8 cellular contexts compared by ENCODE assay signal in the genomic region with DNA sequence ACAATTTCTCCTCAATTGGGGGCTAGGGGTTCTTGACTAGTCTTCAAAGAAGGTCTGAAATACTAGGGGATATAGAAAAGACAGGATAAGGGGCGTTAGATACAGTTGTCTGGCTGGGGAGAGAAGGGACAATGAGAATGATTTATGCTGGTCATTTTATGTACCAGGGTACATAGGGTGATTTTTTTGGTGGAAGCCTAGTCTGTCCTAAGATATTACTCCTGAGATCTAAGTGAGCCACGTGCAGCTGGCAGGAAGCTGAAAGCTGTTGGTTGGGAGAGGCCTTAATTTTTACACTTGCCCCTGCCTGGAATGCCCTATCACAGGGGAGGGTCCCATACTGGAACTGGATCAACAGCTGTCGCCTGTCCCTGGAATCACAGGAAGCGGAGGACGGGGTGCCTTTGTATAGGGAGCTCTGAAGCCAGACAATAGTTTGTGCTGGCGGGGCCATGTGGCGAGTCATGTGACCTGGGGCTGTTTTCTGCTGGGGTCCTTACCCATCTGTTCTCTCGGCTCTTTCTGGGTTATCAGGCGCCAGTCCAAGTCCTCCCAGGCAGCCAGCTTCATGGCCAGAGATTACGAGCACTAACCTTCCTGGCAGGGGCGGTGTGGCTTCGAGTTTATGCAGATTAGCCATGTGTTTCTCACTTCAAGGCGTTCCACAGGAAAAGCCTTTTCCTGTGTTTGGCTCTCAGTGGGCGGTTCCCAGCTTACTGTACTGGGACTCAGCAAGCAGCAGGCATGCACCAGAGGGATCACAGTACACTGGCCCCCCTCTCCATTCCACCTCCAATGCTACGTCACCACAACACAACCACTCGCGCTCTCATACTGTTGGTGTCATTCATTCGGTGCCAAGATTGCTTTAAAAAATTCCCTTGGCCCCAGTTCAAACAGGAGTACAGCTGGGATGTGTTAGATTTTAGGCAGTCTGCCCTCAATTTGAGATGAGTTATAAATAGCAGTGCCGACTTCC. TPM values are rescaled to one million over a fixed set of nuclear protein-coding genes. Genes with fewer than 3 reads are reported as not detected.
DNase-seq lines count a peak whose midpoint lies in the region; ATAC-seq lines count a peak whose summit lies in the region.

No MANE protein-coding gene starts in this region.

- peak; percentile 29 for DNase-seq in activated gamma-delta T cell treated with Interleukin-2 at 50 U/mL for 16 hours
- DNase-seq in activated gamma-delta T cell (lab: John Stamatoyannopoulos, UW): no peak
- peak; percentile 9 for DNase-seq in NCI-H460 (ENCODE audit: extremely low read depth, low read depth)
- peak; percentile 16 for DNase-seq in activated T-cell treated with anti-CD3 and anti-CD28 coated beads for 1 hour (ENCODE audit: low read depth)
- peak; percentile 43 for DNase-seq in epithelial cell of prostate (ENCODE audit: low read depth, low spot score)
- peak; percentile 90 for DNase-seq in mesenteric fat pad (ENCODE audit: low spot score)

- peak overlapping the region; percentile 44 for H3K27ac ChIP-seq in epithelial cell of prostate

- no peaks in the 10 kb centered on the region for H3K9me3 Mint-ChIP-seq in stimulated activated memory B cell treated with anti-CD40 and anti-IgM and Interleukin-4, amounts not matched to agents 10 μg/mL and 1 μg/mL and 100 μg/mL, for 72 hours

- H3K27me3 Mint-ChIP-seq in stimulated activated memory B cell treated with anti-CD40 and anti-IgM and Interleukin-4, amounts not matched to agents 10 μg/mL and 1 μg/mL and 100 μg/mL, for 72 hours: no peaks in the 10 kb centered on the region

- peak overlapping the region; percentile 57 for H3K27ac Mint-ChIP-seq in stimulated activated memory B cell treated with anti-CD40 and anti-IgM and Interleukin-4, amounts not matched to agents 10 μg/mL and 1 μg/mL and 100 μg/mL, for 72 hours

- peaks cover 6% of the 10 kb centered on the region for H3K36me3 Mint-ChIP-seq in stimulated activated memory B cell treated with anti-CD40 and anti-IgM and Interleukin-4, amounts not matched to agents 10 μg/mL and 1 μg/mL and 100 μg/mL, for 72 hours

- peak overlapping the region; percentile 43 for H3K4me3 Mint-ChIP-seq in stimulated activated memory B cell treated with anti-CD40 and anti-IgM and Interleukin-4, amounts not matched to agents 10 μg/mL and 1 μg/mL and 100 μg/mL, for 72 hours

- ATAC-seq in stimulated activated memory B cell treated with anti-CD40 and anti-IgM and Interleukin-4, amounts not matched to agents 10 μg/mL and 1 μg/mL and 100 μg/mL, for 72 hours: peak; percentile 47
- ATAC-seq in HG02588 (IDR thresholded peaks at IDR 0.05; ENCODE audit: unreplicated experiment): no peak

- peaks cover 83% of the 10 kb centered on the region for H3K4me1 Mint-ChIP-seq in stimulated activated memory B cell treated with anti-CD40 and anti-IgM and Interleukin-4, amounts not matched to agents 10 μg/mL and 1 μg/mL and 100 μg/mL, for 72 hours

RNA-seq across cellular contexts. Expression of a gene that starts 27.5 kb away (rescaled TPM):
- total RNA-seq in NCI-H460 (2014; rRNA removed; shearing (Covaris generic)): 16.5 and 17.6 TPM in 2 replicates
- polyA plus RNA-seq in NCI-H460 (2014; cell fraction: nucleus; rRNA removed): 12.9 and 19.3 TPM in 2 replicates
- total RNA-seq in mesenteric fat pad: 64.2 TPM
